ENCODE assay signal across 12 cellular contexts in the genomic region with DNA sequence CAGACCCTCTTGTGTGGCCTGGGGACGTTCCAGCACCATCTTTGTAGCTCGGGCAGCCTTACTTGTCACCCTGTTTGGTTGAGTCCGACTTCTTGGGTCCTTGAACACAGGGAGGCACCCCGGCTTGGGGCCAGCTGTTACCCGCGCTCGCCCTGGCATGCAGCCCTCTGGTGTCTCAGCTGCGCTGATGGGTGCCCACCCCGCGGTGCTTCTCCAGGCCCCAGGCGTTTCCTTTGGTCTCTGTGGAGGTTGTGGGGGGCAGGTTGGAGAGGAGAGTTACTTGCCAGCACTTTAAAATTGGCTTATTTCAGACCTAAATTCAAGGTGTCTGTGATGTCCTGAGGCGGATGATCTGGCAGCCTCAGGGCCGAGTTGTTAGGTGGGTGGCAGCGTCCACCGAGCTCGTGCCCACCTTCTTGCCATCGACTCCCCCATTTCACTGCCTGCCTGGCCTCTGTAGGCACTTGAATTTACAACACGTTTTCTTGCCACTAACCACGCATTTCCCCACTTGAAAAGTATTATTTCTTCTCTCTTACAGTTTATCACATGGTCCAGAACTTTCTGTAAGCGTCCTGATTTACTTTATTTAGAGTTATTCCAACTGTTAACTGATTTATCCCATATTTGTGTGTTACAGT. TPM values are rescaled to one million over a fixed set of nuclear protein-coding genes. Genes with fewer than 3 reads are reported as not detected.
DNase-seq lines count a peak whose midpoint lies in the region; ATAC-seq lines count a peak whose summit lies in the region.
"Had no signal": no experiment of that assay in that cellular context is flagged by ENCODE, and none has a peak within 500 bp of the region (broad histone marks: within the 10 kb centered on the region; RNA-seq: fewer than 3 reads in every experiment).

No MANE protein-coding gene starts in this region.

- peak overlapping the region; percentile 26 for H3K9ac ChIP-seq in Karpas-422 (ENCODE audit: low read length)

- peaks cover 18% of the 10 kb centered on the region for H3K36me3 Mint-ChIP-seq in CD4-positive, CD25-positive, alpha-beta regulatory T cell
- H3K36me3 Mint-ChIP-seq in activated T-helper 2 cell treated with anti-CD3 and anti-CD28 coated beads, Interferon-gamma antibody, Interleukin-2, Interleukin-4, amounts not matched to agents 10 μg/mL and 5 μg/mL and 100 μg/mL, durations not matched to agents 14 hours and 24 hours and 36 hours (ENCODE audit: low read depth) = peaks cover 37% of the 10 kb centered on the region
- H3K36me3 Mint-ChIP-seq in naive thymus-derived CD4-positive, alpha-beta T cell = peaks cover 0 to 32% (median 13%) of the 10 kb centered on the region in 5 donors

- no peaks in the 10 kb centered on the region for H3K9me2 ChIP-seq in Karpas-422 (replicated peaks; ENCODE audit: insufficient read depth, low read length)

- CTCF ChIA-PET in naive thymus-derived CD4-positive, alpha-beta T cell (lab: Charles Lee) = interaction anchor here (0.7 to 2.6 kb wide), 7 partner anchors 14 to 190 kb away, joined by 4 to 16 read pairs (median 4); no protein-coding TSS in a partner anchor

- no peaks in the 10 kb centered on the region for H3K9me3 ChIP-seq in CD4-positive, CD25-positive, alpha-beta regulatory T cell (ENCODE audit: control insufficient read depth in 2 of 2, low read length in 2 of 2)
- no peaks in the 10 kb centered on the region for H3K9me3 ChIP-seq in Karpas-422 (ENCODE audit: low read length)
- no peaks in the 10 kb centered on the region for H3K9me3 ChIP-seq in naive thymus-derived CD4-positive, alpha-beta T cell (ENCODE audit: control insufficient read depth in 2 of 3, low read length in 3 of 3)
- H3K9me3 ChIP-seq: HAP-1 had no signal

- peaks cover 100% of the 10 kb centered on the region for H3K79me2 ChIP-seq in Karpas-422 (ENCODE audit: low read length)

- peak overlapping the region; percentile 71 for H3K4me3 ChIP-seq in CD4-positive, CD25-positive, alpha-beta regulatory T cell (ENCODE audit: low read depth, low read length)
- no peak overlapping the region for H3K4me3 ChIP-seq in Karpas-422 (ENCODE audit: low read length)
- peak overlapping the region; percentile 47 for H3K4me3 ChIP-seq in naive thymus-derived CD4-positive, alpha-beta T cell (ENCODE audit: low read length)
- H3K4me3 ChIP-seq: HAP-1 had no signal

- no peak overlapping the region for H2AFZ ChIP-seq in Karpas-422 (ENCODE audit: low read length)

- no peak for ATAC-seq in CD4-positive, CD25-positive, alpha-beta regulatory T cell (ENCODE audit: low read depth in 2 of 2)
- no peak for ATAC-seq in naive thymus-derived CD4-positive, alpha-beta T cell
- ATAC-seq in HG03039 (IDR thresholded peaks at IDR 0.05; ENCODE audit: unreplicated experiment) (no peak), HG02798 (IDR thresholded peaks at IDR 0.05; ENCODE audit: poor library complexity, unreplicated experiment) (no peak), HG03565 (IDR thresholded peaks at IDR 0.05; ENCODE audit: unreplicated experiment) (no peak)

- H3K27me3 ChIP-seq in CD4-positive, CD25-positive, alpha-beta regulatory T cell (ENCODE audit: control insufficient read depth, insufficient read depth, low read length) = no peaks in the 10 kb centered on the region
- H3K27me3 ChIP-seq in Karpas-422 (ENCODE audit: low read length) = no peaks in the 10 kb centered on the region
- H3K27me3 ChIP-seq in naive thymus-derived CD4-positive, alpha-beta T cell (ENCODE audit: control insufficient read depth in 2 of 2, insufficient read depth in 2 of 2, low read length in 2 of 2) = no peaks in the 10 kb centered on the region

- H3K4me1 ChIP-seq in CD4-positive, CD25-positive, alpha-beta regulatory T cell (ENCODE audit: control insufficient read depth, insufficient read depth, low read length, poor library complexity, severe bottlenecking) = peaks cover 76% of the 10 kb centered on the region
- peaks cover 98% of the 10 kb centered on the region for H3K4me1 ChIP-seq in Karpas-422 (ENCODE audit: low read length)
- peaks cover 76 to 80% of the 10 kb centered on the region in 2 donors for H3K4me1 ChIP-seq in naive thymus-derived CD4-positive, alpha-beta T cell (ENCODE audit: control insufficient read depth in 2 of 2, insufficient read depth in 2 of 2, low read length in 2 of 2)

- peak overlapping the region; percentile 61 to 97 (median 78) for H3K4me3 Mint-ChIP-seq in CD4-positive, CD25-positive, alpha-beta regulatory T cell
- peak overlapping the region; percentile 53 for H3K4me3 Mint-ChIP-seq in activated T-helper 2 cell treated with anti-CD3 and anti-CD28 coated beads, Interferon-gamma antibody, Interleukin-2, Interleukin-4, amounts not matched to agents 10 μg/mL and 5 μg/mL and 100 μg/mL, durations not matched to agents 14 hours and 24 hours and 36 hours (ENCODE audit: low read depth)
- H3K4me3 Mint-ChIP-seq in naive thymus-derived CD4-positive, alpha-beta T cell = peak overlapping the region; percentile 69 to 95 (median 89)
- H3K4me3 Mint-ChIP-seq: mesothelial cell of epicardium had no signal

- H3K27ac Mint-ChIP-seq in CD4-positive, CD25-positive, alpha-beta regulatory T cell = peak overlapping the region; percentile 95 to 99 (median 96)
- H3K27ac Mint-ChIP-seq in activated T-helper 2 cell treated with anti-CD3 and anti-CD28 coated beads, Interferon-gamma antibody, Interleukin-2, Interleukin-4, amounts not matched to agents 10 μg/mL and 5 μg/mL and 100 μg/mL, durations not matched to agents 14 hours and 24 hours and 36 hours = peak overlapping the region; percentile 66
- H3K27ac Mint-ChIP-seq in naive thymus-derived CD4-positive, alpha-beta T cell = peak overlapping the region; percentile 82 to 100 (median 99)

- H4K20me1 ChIP-seq in Karpas-422 (ENCODE audit: insufficient read depth, low read depth, low read length) = no peaks in the 10 kb centered on the region

- H3K27ac ChIP-seq in CD4-positive, CD25-positive, alpha-beta regulatory T cell (ENCODE audit: insufficient read depth, low read length, poor library complexity, severe bottlenecking) = peak overlapping the region; percentile 82
- H3K27ac ChIP-seq in Karpas-422 (ENCODE audit: low read length) = peak overlapping the region; percentile 94
- H3K27ac ChIP-seq in naive thymus-derived CD4-positive, alpha-beta T cell (ENCODE audit: low read depth, low read length) = peak overlapping the region; percentile 85

- intact Hi-C loops in activated T-helper 2 cell treated with anti-CD3 and anti-CD28 coated beads, Interferon-gamma antibody, Interleukin-2, Interleukin-4, amounts not matched to agents 10 μg/mL and 5 μg/mL and 100 μg/mL, durations not matched to agents 14 hours and 24 hours and 36 hours (cut with micrococcal nuclease) = loop anchor here (10.0 kb wide), 1 partner anchor 643 kb away; the partner anchor contains the start of gene STK24
- intact Hi-C loops in naive thymus-derived CD4-positive, alpha-beta T cell (cut with micrococcal nuclease) = loop anchor here (1.0 to 10.0 kb wide), 9 partner anchors 41 to 387 kb away; partner anchors contain the start of gene CLYBL (in 1 of the 2)

- H3K27me3 Mint-ChIP-seq in CD4-positive, CD25-positive, alpha-beta regulatory T cell = no peaks in the 10 kb centered on the region
- no peaks in the 10 kb centered on the region for H3K27me3 Mint-ChIP-seq in activated T-helper 2 cell treated with anti-CD3 and anti-CD28 coated beads, Interferon-gamma antibody, Interleukin-2, Interleukin-4, amounts not matched to agents 10 μg/mL and 5 μg/mL and 100 μg/mL, durations not matched to agents 14 hours and 24 hours and 36 hours (ENCODE audit: low read depth)
- H3K27me3 Mint-ChIP-seq in naive thymus-derived CD4-positive, alpha-beta T cell = no peaks in the 10 kb centered on the region

- H3K9me3 Mint-ChIP-seq in CD4-positive, CD25-positive, alpha-beta regulatory T cell = no peaks in the 10 kb centered on the region
- no peaks in the 10 kb centered on the region for H3K9me3 Mint-ChIP-seq in activated T-helper 2 cell treated with anti-CD3 and anti-CD28 coated beads, Interferon-gamma antibody, Interleukin-2, Interleukin-4, amounts not matched to agents 10 μg/mL and 5 μg/mL and 100 μg/mL, durations not matched to agents 14 hours and 24 hours and 36 hours
- H3K9me3 Mint-ChIP-seq in naive thymus-derived CD4-positive, alpha-beta T cell = no peaks in the 10 kb centered on the region

- peaks cover 41 to 81% (median 65%) of the 10 kb centered on the region in 4 donors for H3K4me1 Mint-ChIP-seq in CD4-positive, CD25-positive, alpha-beta regulatory T cell
- peaks cover 72% of the 10 kb centered on the region for H3K4me1 Mint-ChIP-seq in activated T-helper 2 cell treated with anti-CD3 and anti-CD28 coated beads, Interferon-gamma antibody, Interleukin-2, Interleukin-4, amounts not matched to agents 10 μg/mL and 5 μg/mL and 100 μg/mL, durations not matched to agents 14 hours and 24 hours and 36 hours (ENCODE audit: low read depth)
- peaks cover 52 to 93% (median 80%) of the 10 kb centered on the region in 7 donors for H3K4me1 Mint-ChIP-seq in naive thymus-derived CD4-positive, alpha-beta T cell

- H3K36me3 ChIP-seq in CD4-positive, CD25-positive, alpha-beta regulatory T cell (ENCODE audit: control insufficient read depth, insufficient read depth, low read length) = peaks cover 4% of the 10 kb centered on the region
- peaks cover 4% of the 10 kb centered on the region; the same call in 1 of the 2 replicates for H3K36me3 ChIP-seq in Karpas-422 (ENCODE audit: insufficient read depth, low read length)
- no peaks in the 10 kb centered on the region for H3K36me3 ChIP-seq in naive thymus-derived CD4-positive, alpha-beta T cell (ENCODE audit: control insufficient read depth in 2 of 3, insufficient read depth in 3 of 3, low read length in 3 of 3)
- H3K36me3 ChIP-seq: HAP-1 had no signal

- peak overlapping the region; percentile 63 for H3K4me2 ChIP-seq in Karpas-422 (ENCODE audit: low read depth, low read length, poor library complexity, severe bottlenecking)

- no peak for DNase-seq in CD4-positive, CD25-positive, alpha-beta regulatory T cell
- DNase-seq in Karpas-422 (no peak), SIG-M5 (lab: John Stamatoyannopoulos, UW) (no peak)
- DNase-seq in activated T-helper 2 cell treated with anti-CD3 and anti-CD28 coated beads, Interferon-gamma antibody, Interleukin-2, Interleukin-4, amounts not matched to agents 10 μg/mL and 5 μg/mL and 100 μg/mL, durations not matched to agents 14 hours and 24 hours and 36 hours (ENCODE audit: low spot score) = no peak
- DNase-seq in naive thymus-derived CD4-positive, alpha-beta T cell = no peak
- DNase-seq: NCI-H2171 treated with DMSO at 0.1 percent for 48 hours, retina had no signal

- POLR2A ChIA-PET in naive thymus-derived CD4-positive, alpha-beta T cell (lab: Charles Lee) = interaction anchor here (0.5 to 7.4 kb wide), 13 partner anchors 13 to 254 kb away, joined by 3 to 273 read pairs (median 6); partner anchors contain the start of genes GPR18 and UBAC2

RNA-seq across cellular contexts. Expression of gene UBAC2, which starts 16.9 kb away (rescaled TPM):
- 62.8 TPM for total RNA-seq in CD4-positive, CD25-positive, alpha-beta regulatory T cell
- 100 to 1,000 TPM; 101 to 122 (median 105) TPM for polyA plus RNA-seq in CD4-positive, CD25-positive, alpha-beta regulatory T cell
- total RNA-seq in Karpas-422 (2014; rRNA removed; shearing (Covaris generic); ENCODE audit: low replicate concordance) = 50.6 and 58.3 TPM in 2 replicates
- 53.4 and 55.1 TPM in 2 replicates for total RNA-seq in activated T-helper 2 cell treated with anti-CD3 and anti-CD28 coated beads, Interferon-gamma antibody, Interleukin-2, Interleukin-4, amounts not matched to agents 10 μg/mL and 5 μg/mL and 100 μg/mL, durations not matched to agents 14 hours and 24 hours and 36 hours
- 100 to 1,000 TPM in 2 of 5 experiments, 10 to 100 TPM in 3; 63.3 to 114 (median 90.2) TPM for total RNA-seq in naive thymus-derived CD4-positive, alpha-beta T cell
- polyA plus RNA-seq in naive thymus-derived CD4-positive, alpha-beta T cell = 100 to 1,000 TPM; 142 TPM

RNA-seq across cellular contexts. Expression of gene GPR18, which starts 40.6 kb away (rescaled TPM):
- 8.6 TPM for total RNA-seq in CD4-positive, CD25-positive, alpha-beta regulatory T cell
- 10 to 100 TPM in 2 of 4 donors, 1 to 10 TPM in 2; 6.1 to 22.6 (median 10.5) TPM for polyA plus RNA-seq in CD4-positive, CD25-positive, alpha-beta regulatory T cell
- 45.4 and 126 TPM in 2 replicates for total RNA-seq in Karpas-422 (2014; rRNA removed; shearing (Covaris generic); ENCODE audit: low replicate concordance)
- total RNA-seq in activated T-helper 2 cell treated with anti-CD3 and anti-CD28 coated beads, Interferon-gamma antibody, Interleukin-2, Interleukin-4, amounts not matched to agents 10 μg/mL and 5 μg/mL and 100 μg/mL, durations not matched to agents 14 hours and 24 hours and 36 hours = 7.4 and 8.4 TPM in 2 replicates
- 10 to 100 TPM; 11.5 to 40.4 (median 21.1) TPM for total RNA-seq in naive thymus-derived CD4-positive, alpha-beta T cell
- 10 to 100 TPM; 27.9 to 35.9 TPM for polyA plus RNA-seq in naive thymus-derived CD4-positive, alpha-beta T cell
- total RNA-seq: mesothelial cell of epicardium had no signal
